Comparison of ENCODE assay signal across 8 cellular contexts in genomic region chr10:103660364-103661197, GRCh38.
A peak's percentile ranks its signal among the peaks of the same experiment; 100 is the strongest.
DNase-seq lines count a peak whose midpoint lies in the region; TF ChIP-seq lines count a peak whose summit lies in the region.

No MANE protein-coding gene starts in this region.

- H3K27me3 ChIP-seq in NT2/D1 (ENCODE audit: insufficient read depth, insufficient read length) (no peaks in the 10 kb centered on the region), mononuclear cell (ENCODE audit: insufficient read depth, low read length) (no peaks in the 10 kb centered on the region), vagina (no peaks in the 10 kb centered on the region)

- DNase-seq in NCI-H1417 (lab: John Stamatoyannopoulos, UW) (peak in 2 of 3 experiments; percentile 71), NCI-H1417 treated with DMSO at 0.1 percent for 48 hours (lab: John Stamatoyannopoulos, UW) (no peak), HFFc6 (peak; percentile 36), NT2/D1 (ENCODE audit: low read depth, low spot score) (no peak), choroid plexus epithelial cell (ENCODE audit: low read depth) (peak; percentile 69), vagina (ENCODE audit: extremely low spot score in 2 of 2) (no peak), NCI-H2227 treated with DMSO at 0.1 percent for 48 hours (lab: John Stamatoyannopoulos, UW) (no peak)

- no peaks in the 10 kb centered on the region for H3K9me3 Mint-ChIP-seq in HFFc6

- peaks cover 14% of the 10 kb centered on the region for H3K27me3 Mint-ChIP-seq in HFFc6 (ENCODE audit: insufficient read depth)

- peaks cover 44% of the 10 kb centered on the region for H3K36me3 Mint-ChIP-seq in HFFc6 (ENCODE audit: low read depth)

- H3K4me1 Mint-ChIP-seq in HFFc6 (ENCODE audit: low read depth) = peaks cover 64% of the 10 kb centered on the region

- TF ChIP-seq POLR2A in vagina (IDR thresholded peaks at IDR 0.05) = no peak

- peak overlapping the region; percentile 92 for H3K9ac ChIP-seq in NT2/D1 (ENCODE audit: insufficient read length, low read depth)

- H3K4me3 Mint-ChIP-seq in HFFc6 = peak overlapping the region; percentile 94

- H3K9me3 ChIP-seq in NT2/D1 (ENCODE audit: insufficient read depth, low read length) (peaks cover 8% of the 10 kb centered on the region; the same call in 1 of the 2 replicates), mononuclear cell (ENCODE audit: low read depth, low read length) (no peaks in the 10 kb centered on the region), vagina (no peaks in the 10 kb centered on the region)

- H3K27ac ChIP-seq in vagina = peak overlapping the region; percentile 98

- H3K36me3 ChIP-seq in NT2/D1 (ENCODE audit: insufficient read depth, insufficient read length, low read length) = peaks cover 49% of the 10 kb centered on the region
- peaks cover 0 to 16% of the 10 kb centered on the region in 2 donors for H3K36me3 ChIP-seq in vagina

- H3K27ac Mint-ChIP-seq in HFFc6 = peak overlapping the region; percentile 88

- peak overlapping the region; percentile 69 for H3K4me3 ChIP-seq in NT2/D1 (ENCODE audit: insufficient read length, low read depth)
- peak overlapping the region; percentile 75 for H3K4me3 ChIP-seq in choroid plexus epithelial cell (ENCODE audit: low read depth, low read length)
- H3K4me3 ChIP-seq in mononuclear cell (ENCODE audit: low read length) = peak overlapping the region; percentile 51
- peak overlapping the region; percentile 64 to 68 for H3K4me3 ChIP-seq in vagina

- no peak; the same call in 1 of the 2 replicates for TF ChIP-seq CTCF in HFFc6 (IDR thresholded peaks at IDR 0.05)
- peak; percentile 28 for TF ChIP-seq CTCF in choroid plexus epithelial cell (conservative IDR thresholded peaks at IDR 0.05; ENCODE audit: low read depth, low read length)
- no peak for TF ChIP-seq CTCF in vagina (IDR thresholded peaks at IDR 0.05)

- H3K4me1 ChIP-seq in NT2/D1 (ENCODE audit: insufficient read depth, insufficient read length) (peaks cover 14% of the 10 kb centered on the region), mononuclear cell (ENCODE audit: insufficient read depth, low read length) (peaks cover 20% of the 10 kb centered on the region), vagina (peaks cover 69% of the 10 kb centered on the region)

- intact Hi-C loops in vagina (cut with DNase I) = no loop called here

Comparison
In these comparisons a context has a peak if more than half of its experiments do, and no peak if none do; other contexts are left out.
1. DNase-seq: peak in NCI-H1417 (2 of 3), HFFc6 (single experiment) and choroid plexus epithelial cell (single experiment); none in NCI-H1417 treated with DMSO at 0.1 percent for 48 hours (single experiment), NT2/D1 (single experiment), vagina (0 of 2) and NCI-H2227 treated with DMSO at 0.1 percent for 48 hours (single experiment).
2. Peak in every context shown above with its lines, with median percentiles within 50 percentile points of each other: H3K4me3 ChIP-seq.